Comparison of ENCODE assay signal across 18 cellular contexts in genomic region chr22:31126128-31126868, GRCh38. TPM values are rescaled to one million over a fixed set of nuclear protein-coding genes. Genes with fewer than 3 reads are reported as not detected.
"Had no signal": no experiment of that assay in that cellular context is flagged by ENCODE, and none has a peak within 500 bp of the region (broad histone marks: within the 10 kb centered on the region; RNA-seq: fewer than 3 reads in every experiment).

No MANE protein-coding gene starts in this region.

- H3K36me3 Mint-ChIP-seq: naive thymus-derived CD8-positive, alpha-beta T cell had no signal

- H3K4me3 ChIP-seq: esophagus squamous epithelium, mucosa of descending colon, sigmoid colon, suprapubic skin, upper lobe of left lung had no signal

- H3K27ac ChIP-seq: esophagus squamous epithelium, sigmoid colon, suprapubic skin, upper lobe of left lung, VCaP had no signal

- ATAC-seq: activated CD8-positive, alpha-beta T cell treated with anti-CD3 and anti-CD28 coated beads, Interleukin-2, amount 10 ng/mL, durations not matched to agents 7 days and 5 days; mucosa of descending colon; naive thymus-derived CD8-positive, alpha-beta T cell; stimulated activated naive CD8-positive, alpha-beta T cell treated with anti-CD3 and anti-CD28 coated beads, Interleukin-15, Interleukin-2, amounts not matched to agents 100 U/mL and 50 U/mL, for 24 hours had no signal

- H3K36me3 ChIP-seq: esophagus squamous epithelium, sigmoid colon, suprapubic skin, upper lobe of left lung had no signal

- H3K27ac Mint-ChIP-seq: activated CD8-positive, alpha-beta T cell treated with anti-CD3 and anti-CD28 coated beads, Interleukin-2, amount 10 ng/mL, durations not matched to agents 7 days and 5 days; naive thymus-derived CD8-positive, alpha-beta T cell had no signal

- DNase-seq: activated CD4-positive, alpha-beta T cell treated with anti-CD3 and anti-CD28 coated beads for 4 hours; activated CD8-positive, alpha-beta memory T cell treated with anti-CD3 and anti-CD28 coated beads, Interleukin-2, amount 50 U/mL, for 48 hours; activated CD8-positive, alpha-beta T cell treated with anti-CD3 and anti-CD28 coated beads, Interleukin-2, amount 10 ng/mL, durations not matched to agents 7 days and 5 days; activated naive CD4-positive, alpha-beta T cell treated with Interleukin-2 at 50 U/mL for 16 hours; esophagus squamous epithelium; foreskin fibroblast; occipital lobe; sigmoid colon; stimulated activated CD4-positive, alpha-beta T cell treated with anti-CD3 and anti-CD28 coated beads, Interleukin-12 subunit alpha, Interleukin-12 subunit beta, amount 100 ng/mL, for 4 hours; stimulated activated CD4-positive, alpha-beta T cell treated with anti-CD3 and anti-CD28 coated beads, Interleukin-2, amount 100 ng/mL, for 48 hours; stimulated activated naive CD8-positive, alpha-beta T cell treated with anti-CD3 and anti-CD28 coated beads, Interleukin-15, Interleukin-2, amounts not matched to agents 100 U/mL and 50 U/mL, for 24 hours had no signal

- H3K4me3 Mint-ChIP-seq: activated CD8-positive, alpha-beta T cell treated with anti-CD3 and anti-CD28 coated beads, Interleukin-2, amount 10 ng/mL, durations not matched to agents 7 days and 5 days; naive thymus-derived CD8-positive, alpha-beta T cell had no signal

- H3K9me3 Mint-ChIP-seq: naive thymus-derived CD8-positive, alpha-beta T cell had no signal

- H3K9me3 ChIP-seq: esophagus squamous epithelium, mucosa of descending colon, sigmoid colon, suprapubic skin, upper lobe of left lung had no signal

- H3K27me3 ChIP-seq: esophagus squamous epithelium, sigmoid colon, suprapubic skin, upper lobe of left lung had no signal

RNA-seq across cellular contexts. Expression of gene INPP5J, which starts 3.5 kb away (rescaled TPM):
- total RNA-seq: activated CD8-positive, alpha-beta T cell treated with anti-CD3 and anti-CD28 coated beads, Interleukin-2, amount 10 ng/mL, durations not matched to agents 7 days and 5 days had no signal
- polyA plus RNA-seq: naive thymus-derived CD8-positive, alpha-beta T cell had no signal

RNA-seq across cellular contexts. Expression of gene PLA2G3, which starts 14.0 kb away (rescaled TPM):
- total RNA-seq: activated CD8-positive, alpha-beta T cell treated with anti-CD3 and anti-CD28 coated beads, Interleukin-2, amount 10 ng/mL, durations not matched to agents 7 days and 5 days; astrocyte; lung microvascular endothelial cell; naive thymus-derived CD8-positive, alpha-beta T cell; occipital lobe; sigmoid colon had no signal
- polyA plus RNA-seq: naive thymus-derived CD8-positive, alpha-beta T cell had no signal
